20 cellular contexts compared by ENCODE assay signal in genomic region chr20:45940469-45940868, GRCh38. TPM values are rescaled to one million over a fixed set of nuclear protein-coding genes. Genes with fewer than 3 reads are reported as not detected.
DNase-seq lines count a peak whose midpoint lies in the region; ATAC-seq, FAIRE-seq and TF ChIP-seq lines count a peak whose summit lies in the region.
"Had no signal": no experiment of that assay in that cellular context is flagged by ENCODE, and none has a peak within 500 bp of the region (broad histone marks: within the 10 kb centered on the region; RNA-seq: fewer than 3 reads in every experiment).

No MANE protein-coding gene starts in this region.

- TF ChIP-seq EP300 in HepG2 (IDR thresholded peaks at IDR 0.05; ENCODE audit: low read depth in 2 of 2, low read length in 2 of 2) (no peak), HepG2 (CRISPR knock-in tag; IDR thresholded peaks at IDR 0.05; ENCODE audit: borderline replicate concordance) (no peak)

- H3K9ac ChIP-seq in HepG2 (ENCODE audit: insufficient read depth, low read depth, low read length): no peak overlapping the region

- no peak overlapping the region for H3K4me3 ChIP-seq in HepG2 (replicated peaks in 1 of 3; ENCODE audit: insufficient read depth in 1 of 3, low read depth in 2 of 3, low read length in 3 of 3)
- H3K4me3 ChIP-seq in right lobe of liver: no peak overlapping the region
- no peak overlapping the region for H3K4me3 ChIP-seq in gastrocnemius medialis
- H3K4me3 ChIP-seq: A549 had no signal

- H3K4me1 ChIP-seq in HepG2 (ENCODE audit: insufficient read depth, low read length): peaks cover 19% of the 10 kb centered on the region
- H3K4me1 ChIP-seq in right lobe of liver: peaks cover 0 to 10% (median 0%) of the 10 kb centered on the region in 4 donors
- peaks cover 20 to 32% of the 10 kb centered on the region in 2 donors for H3K4me1 ChIP-seq in gastrocnemius medialis

- H3K36me3 ChIP-seq in HepG2 (replicated peaks in 1 of 2; ENCODE audit: control insufficient read depth in 1 of 2, insufficient read depth in 2 of 2, low read length in 2 of 2): peaks cover 67 to 71% of the 10 kb centered on the region in 2 experiments
- peaks cover 4 to 74% (median 20%) of the 10 kb centered on the region in 4 donors for H3K36me3 ChIP-seq in right lobe of liver
- peaks cover 0 to 77% of the 10 kb centered on the region in 2 donors for H3K36me3 ChIP-seq in gastrocnemius medialis

- intact Hi-C loops in HepG2 (cut with micrococcal nuclease; ENCODE audit: unreplicated experiment): no loop called here
- intact Hi-C loops in right lobe of liver (cut with DNase I): loop anchor here in 1 of 2 donors (10.0 kb wide), 1 partner anchor 46 kb away; the partner anchor contains the start of genes CTSA and NEURL2
- intact Hi-C loops in gastrocnemius medialis (cut with DNase I; ENCODE audit: low total_unique reads): no loop called here

- H4K20me1 ChIP-seq in HepG2 (ENCODE audit: insufficient read depth, low read length): no peaks in the 10 kb centered on the region

- H3K27me3 ChIP-seq in HepG2 (ENCODE audit: control insufficient read depth in 1 of 2, insufficient read depth in 2 of 2, low read length in 2 of 2): no peaks in the 10 kb centered on the region; a peak in 1 of 5 replicates
- H3K27me3 ChIP-seq in right lobe of liver: no peaks in the 10 kb centered on the region
- no peaks in the 10 kb centered on the region for H3K27me3 ChIP-seq in gastrocnemius medialis

- DNase-seq in HepG2 (ENCODE audit: low spot score): no peak
- DNase-seq in right lobe of liver: no peak
- no peak for DNase-seq in RWPE1 (ENCODE audit: low spot score)
- DNase-seq in left kidney (ENCODE audit: low read depth, low spot score): peak; percentile 26
- no peak for DNase-seq in gastrocnemius medialis
- no peak for DNase-seq in epidermal melanocyte (ENCODE audit: insufficient read length, low spot score)
- DNase-seq in D341Med (ENCODE audit: low spot score): no peak
- DNase-seq: 8988T; C1 segment of cervical spinal cord; Calu3; CD4-positive, alpha-beta memory T cell; COR-L47; DMS153; DND-41; GOT3 had no signal

- FAIRE-seq in HepG2 (lab: Jason Lieb, UNC): no peak
- FAIRE-seq: A549, G401.6, GM12892, H54 had no signal

- 96% methylated on average over 13 of the region's 13 CpGs for WGBS in HepG2 (ENCODE audit: low lambda C conversion rate)
- WGBS in right lobe of liver (ENCODE audit: insufficient coverage, low coverage, low lambda C conversion rate, missing lambda C conversion rate): 80% methylated on average over 1 of the region's 13 CpGs

- H3K4me2 ChIP-seq in HepG2 (ENCODE audit: low read depth, low read length): no peak overlapping the region
- H3K4me2 ChIP-seq: A549 had no signal

- no TSS peak for BruUV-seq in HepG2 (replicated peaks; lab: Mats Ljungman, UMichigan)

- no peak overlapping the region for H3K27ac ChIP-seq in HepG2 (ENCODE audit: extremely low read length, insufficient read depth, low read length)
- no peak overlapping the region for H3K27ac ChIP-seq in right lobe of liver
- H3K27ac ChIP-seq in RWPE1: 0 out of 2 replicates have a peak overlapping the region, but pooled peaks have one; percentile 1
- no peak overlapping the region for H3K27ac ChIP-seq in gastrocnemius medialis
- H3K27ac ChIP-seq: A549 had no signal

- no peak for TF ChIP-seq RAD21 in HepG2 (CRISPR knock-in tag; IDR thresholded peaks at IDR 0.05)

- H3K79me2 ChIP-seq in HepG2 (ENCODE audit: insufficient read depth, low read length): peaks cover 12% of the 10 kb centered on the region

- no peak overlapping the region for H2AFZ ChIP-seq in HepG2 (ENCODE audit: low read length)

- POLR2A ChIA-PET in HepG2 (lab: Yijun Ruan, JAX) (interaction anchor here (0.7 to 1.4 kb wide), 3 partner anchors 9 to 20 kb away, joined by 3 read pairs; no protein-coding TSS in a partner anchor), RWPE1 (lab: Yijun Ruan, JAX; ENCODE audit: low non-redundant PET) (no interaction called here)

- ATAC-seq in HepG2: no peak
- no peak for ATAC-seq in right lobe of liver
- no peak for ATAC-seq in gastrocnemius medialis
- ATAC-seq: A549, HCT116 had no signal

- CTCF ChIA-PET in HepG2 (lab: Yijun Ruan, JAX; ENCODE audit: low intra/inter-chr PET ratio, low total read pairs): no interaction called here
- CTCF ChIA-PET in RWPE1 (lab: Yijun Ruan, JAX): no interaction called here

- in situ Hi-C loops in HepG2 (cut with HindIII; ENCODE audit: extremely low pct_ligation_motif_present, low pct_unique_long_range_greater_than_20kb): no loop called here
- in situ Hi-C loops in gastrocnemius medialis (cut with MboI; ENCODE audit: low sequenced_read_pairs in 4 of 4): loop anchor here in 1 of 4 donors (10.0 kb wide), 1 partner anchor 116 kb away; the partner anchor contains the start of gene TNNC2

- H3K9me3 ChIP-seq in HepG2 (ENCODE audit: low read length): no peaks in the 10 kb centered on the region
- H3K9me3 ChIP-seq in right lobe of liver: no peaks in the 10 kb centered on the region
- no peaks in the 10 kb centered on the region for H3K9me3 ChIP-seq in gastrocnemius medialis
- H3K9me3 ChIP-seq: A549 had no signal

- TF ChIP-seq CTCF in HepG2 (CRISPR knock-in tag; IDR thresholded peaks at IDR 0.05): no peak
- TF ChIP-seq CTCF in right lobe of liver (IDR thresholded peaks at IDR 0.05): no peak
- TF ChIP-seq CTCF in RWPE1 (conservative IDR thresholded peaks at IDR 0.05; ENCODE audit: low read depth): no peak
- TF ChIP-seq CTCF in gastrocnemius medialis (IDR thresholded peaks at IDR 0.05 in 4 of 5, conservative IDR thresholded peaks at IDR 0.05 in 1 of 5): no peak

- TF ChIP-seq POLR2A in HepG2 (IDR thresholded peaks at IDR 0.05; ENCODE audit: insufficient read depth in 1 of 2, low read depth in 2 of 2, low read length in 2 of 2): no peak
- no peak for TF ChIP-seq POLR2A in right lobe of liver (IDR thresholded peaks at IDR 0.05)
- TF ChIP-seq POLR2A in gastrocnemius medialis (IDR thresholded peaks at IDR 0.05): no peak

RNA-seq across cellular contexts. Expression of gene PCIF1, which starts 6.0 kb away (rescaled TPM):
- 18.5 and 20.9 TPM in 2 replicates for total RNA-seq in HepG2 (2016; rRNA removed; fragmentation: Illumina TruSeq; extraction: Trizol)
- 30.2 and 42.6 TPM in 2 replicates for total RNA-seq in HepG2 (2016; cell fraction: cytosol; rRNA removed; fragmentation: Illumina TruSeq; extraction: Trizol; ENCODE audit: low read depth)
- total RNA-seq in HepG2 (2016; cell fraction: insoluble cytoplasmic fraction; rRNA removed; fragmentation: Illumina TruSeq; extraction: Trizol): 17.6 and 21.4 TPM in 2 replicates
- total RNA-seq in HepG2 (2016; cell fraction: membrane; rRNA removed; fragmentation: Illumina TruSeq; extraction: Trizol): 35.4 and 44.6 TPM in 2 replicates
- total RNA-seq in HepG2 (2016; cell fraction: nucleus; rRNA removed; fragmentation: Illumina TruSeq; extraction: Trizol): 19.3 and 21.9 TPM in 2 replicates
- polyA plus RNA-seq in HepG2 (2011; rRNA removed): 21.6 and 24.4 TPM in 2 replicates
- 19.5 and 26.1 TPM in 2 replicates for polyA plus RNA-seq in HepG2 (2011; cell fraction: cytosol; rRNA removed)
- polyA plus RNA-seq in HepG2 (2011; cell fraction: nucleus; rRNA removed): 38.0 and 44.1 TPM in 2 replicates
- polyA plus RNA-seq in HepG2 (2012): 22.9 and 30.3 TPM in 2 replicates
- polyA plus RNA-seq in HepG2 (2016; cell fraction: cytosol; fragmentation: Illumina TruSeq; extraction: Trizol; ENCODE audit: low read depth): 41.4 and 54.3 TPM in 2 replicates
- 27.4 and 35.6 TPM in 2 replicates for polyA plus RNA-seq in HepG2 (2016; cell fraction: insoluble cytoplasmic fraction; fragmentation: Illumina TruSeq; extraction: Trizol; ENCODE audit: low read depth)
- polyA plus RNA-seq in HepG2 (2016; cell fraction: membrane; fragmentation: Illumina TruSeq; extraction: Trizol; ENCODE audit: low read depth): 51.1 and 55.4 TPM in 2 replicates
- 35.5 and 37.2 TPM in 2 replicates for polyA plus RNA-seq in HepG2 (2016; cell fraction: nucleus; fragmentation: Illumina TruSeq; extraction: Trizol; ENCODE audit: insufficient read depth, low read depth)
- polyA minus RNA-seq in HepG2 (2011; rRNA and poly(A)+ RNA removed; ENCODE audit: low replicate concordance): 40.1 and 74.5 TPM in 2 replicates
- 19.4 and 24.4 TPM in 2 replicates for polyA minus RNA-seq in HepG2 (2011; cell fraction: cytosol; rRNA and poly(A)+ RNA removed)
- 55.2 and 63.6 TPM in 2 replicates for polyA minus RNA-seq in HepG2 (2011; cell fraction: nucleus; rRNA and poly(A)+ RNA removed)
- 10 to 100 TPM in 2 of 6 experiments, 1 to 10 TPM in 4; 7.8 to 12.1 (median 9.5) TPM for total RNA-seq in right lobe of liver
- 10 to 100 TPM; 32.1 to 51.2 (median 37.0) TPM for total RNA-seq in gastrocnemius medialis

RNA-seq across cellular contexts. Expression of gene PLTP, which starts 28.5 kb away (rescaled TPM):
- total RNA-seq in HepG2 (2016; rRNA removed; fragmentation: Illumina TruSeq; extraction: Trizol) (7.0 and 16.9 TPM in 2 replicates), right lobe of liver (10 to 100 TPM in 5 of 6 experiments, 1 to 10 TPM in 1; 9.6 to 70.2 (median 35.6) TPM), gastrocnemius medialis (10 to 100 TPM; 22.2 to 77.3 (median 37.3) TPM)
- 3.6 and 5.4 TPM in 2 replicates for total RNA-seq in HepG2 (2016; cell fraction: cytosol; rRNA removed; fragmentation: Illumina TruSeq; extraction: Trizol; ENCODE audit: low read depth)
- total RNA-seq in HepG2 (2016; cell fraction: insoluble cytoplasmic fraction; rRNA removed; fragmentation: Illumina TruSeq; extraction: Trizol): 5.7 and 18.2 TPM in 2 replicates
- 6.1 and 6.9 TPM in 2 replicates for total RNA-seq in HepG2 (2016; cell fraction: membrane; rRNA removed; fragmentation: Illumina TruSeq; extraction: Trizol)
- total RNA-seq in HepG2 (2016; cell fraction: nucleus; rRNA removed; fragmentation: Illumina TruSeq; extraction: Trizol): 18.3 and 22.2 TPM in 2 replicates
- polyA plus RNA-seq in HepG2 (2011; rRNA removed): 28.6 and 30.7 TPM in 2 replicates
- polyA plus RNA-seq in HepG2 (2011; cell fraction: cytosol; rRNA removed): 26.4 and 36.2 TPM in 2 replicates
- 25.4 and 33.0 TPM in 2 replicates for polyA plus RNA-seq in HepG2 (2011; cell fraction: nucleus; rRNA removed)
- polyA plus RNA-seq in HepG2 (2012): 13.5 and 20.7 TPM in 2 replicates
- polyA plus RNA-seq in HepG2 (2016; cell fraction: cytosol; fragmentation: Illumina TruSeq; extraction: Trizol; ENCODE audit: low read depth): 6.3 and 6.9 TPM in 2 replicates
- 7.2 and 10.5 TPM in 2 replicates for polyA plus RNA-seq in HepG2 (2016; cell fraction: insoluble cytoplasmic fraction; fragmentation: Illumina TruSeq; extraction: Trizol; ENCODE audit: low read depth)
- 7.7 and 8.9 TPM in 2 replicates for polyA plus RNA-seq in HepG2 (2016; cell fraction: membrane; fragmentation: Illumina TruSeq; extraction: Trizol; ENCODE audit: low read depth)
- 31.7 and 37.7 TPM in 2 replicates for polyA plus RNA-seq in HepG2 (2016; cell fraction: nucleus; fragmentation: Illumina TruSeq; extraction: Trizol; ENCODE audit: insufficient read depth, low read depth)
- polyA minus RNA-seq in HepG2 (2011; rRNA and poly(A)+ RNA removed; ENCODE audit: low replicate concordance): 3.3 and 51.4 TPM in 2 replicates
- polyA minus RNA-seq in HepG2 (2011; cell fraction: cytosol; rRNA and poly(A)+ RNA removed): 17.1 and 20.1 TPM in 2 replicates
- polyA minus RNA-seq in HepG2 (2011; cell fraction: nucleus; rRNA and poly(A)+ RNA removed): 8.1 and 10.7 TPM in 2 replicates

RNA-seq across cellular contexts. Expression of gene ZNF335, which starts 31.5 kb away (rescaled TPM):
- 6.0 and 13.7 TPM in 2 replicates for total RNA-seq in HepG2 (2016; rRNA removed; fragmentation: Illumina TruSeq; extraction: Trizol)
- total RNA-seq in HepG2 (2016; cell fraction: cytosol; rRNA removed; fragmentation: Illumina TruSeq; extraction: Trizol; ENCODE audit: low read depth): 4.5 and 4.7 TPM in 2 replicates
- total RNA-seq in HepG2 (2016; cell fraction: insoluble cytoplasmic fraction; rRNA removed; fragmentation: Illumina TruSeq; extraction: Trizol): 5.0 and 12.7 TPM in 2 replicates
- 6.7 and 7.0 TPM in 2 replicates for total RNA-seq in HepG2 (2016; cell fraction: membrane; rRNA removed; fragmentation: Illumina TruSeq; extraction: Trizol)
- total RNA-seq in HepG2 (2016; cell fraction: nucleus; rRNA removed; fragmentation: Illumina TruSeq; extraction: Trizol): 18.8 and 22.0 TPM in 2 replicates
- polyA plus RNA-seq in HepG2 (2011; rRNA removed): 9.7 and 12.3 TPM in 2 replicates
- 3.3 and 4.6 TPM in 2 replicates for polyA plus RNA-seq in HepG2 (2011; cell fraction: cytosol; rRNA removed)
- polyA plus RNA-seq in HepG2 (2011; cell fraction: nucleus; rRNA removed): 62.4 and 81.3 TPM in 2 replicates
- 5.7 and 8.0 TPM in 2 replicates for polyA plus RNA-seq in HepG2 (2012)
- 1.5 TPM in 2 replicates for polyA plus RNA-seq in HepG2 (2016; cell fraction: cytosol; fragmentation: Illumina TruSeq; extraction: Trizol; ENCODE audit: low read depth)
- 5.1 and 7.0 TPM in 2 replicates for polyA plus RNA-seq in HepG2 (2016; cell fraction: insoluble cytoplasmic fraction; fragmentation: Illumina TruSeq; extraction: Trizol; ENCODE audit: low read depth)
- polyA plus RNA-seq in HepG2 (2016; cell fraction: membrane; fragmentation: Illumina TruSeq; extraction: Trizol; ENCODE audit: low read depth): 2.9 and 3.1 TPM in 2 replicates
- polyA plus RNA-seq in HepG2 (2016; cell fraction: nucleus; fragmentation: Illumina TruSeq; extraction: Trizol; ENCODE audit: insufficient read depth, low read depth): 40.5 and 45.7 TPM in 2 replicates
- 32.3 and 35.8 TPM in 2 replicates for polyA minus RNA-seq in HepG2 (2011; rRNA and poly(A)+ RNA removed; ENCODE audit: low replicate concordance)
- polyA minus RNA-seq in HepG2 (2011; cell fraction: cytosol; rRNA and poly(A)+ RNA removed): 3.4 and 4.0 TPM in 2 replicates
- polyA minus RNA-seq in HepG2 (2011; cell fraction: nucleus; rRNA and poly(A)+ RNA removed): 42.4 and 45.0 TPM in 2 replicates
- 1 to 10 TPM; 6.5 to 9.3 (median 7.8) TPM for total RNA-seq in right lobe of liver
- 10 to 100 TPM in 3 of 4 donors, 1 to 10 TPM in 1; 8.3 to 19.1 (median 12.7) TPM for total RNA-seq in gastrocnemius medialis

RNA-seq across cellular contexts. Expression of gene CTSA, which starts 49.3 kb away (rescaled TPM):
- total RNA-seq in HepG2 (2016; rRNA removed; fragmentation: Illumina TruSeq; extraction: Trizol) (63.8 and 202 TPM in 2 replicates), right lobe of liver (100 to 1,000 TPM in 3 of 6 experiments, 10 to 100 TPM in 3; 54.4 to 194 (median 134) TPM), gastrocnemius medialis (10 to 100 TPM; 21.9 to 59.2 (median 46.2) TPM)
- total RNA-seq in HepG2 (2016; cell fraction: cytosol; rRNA removed; fragmentation: Illumina TruSeq; extraction: Trizol; ENCODE audit: low read depth): 83.9 and 87.3 TPM in 2 replicates
- 57.2 and 212 TPM in 2 replicates for total RNA-seq in HepG2 (2016; cell fraction: insoluble cytoplasmic fraction; rRNA removed; fragmentation: Illumina TruSeq; extraction: Trizol)
- 50.4 and 53.1 TPM in 2 replicates for total RNA-seq in HepG2 (2016; cell fraction: membrane; rRNA removed; fragmentation: Illumina TruSeq; extraction: Trizol)
- 213 and 263 TPM in 2 replicates for total RNA-seq in HepG2 (2016; cell fraction: nucleus; rRNA removed; fragmentation: Illumina TruSeq; extraction: Trizol)
- 222 and 231 TPM in 2 replicates for polyA plus RNA-seq in HepG2 (2011; rRNA removed)
- 240 and 265 TPM in 2 replicates for polyA plus RNA-seq in HepG2 (2011; cell fraction: cytosol; rRNA removed)
- 851 and 910 TPM in 2 replicates for polyA plus RNA-seq in HepG2 (2011; cell fraction: nucleus; rRNA removed)
- polyA plus RNA-seq in HepG2 (2012): 102 and 105 TPM in 2 replicates
- 37.4 and 39.2 TPM in 2 replicates for polyA plus RNA-seq in HepG2 (2016; cell fraction: cytosol; fragmentation: Illumina TruSeq; extraction: Trizol; ENCODE audit: low read depth)
- 82.4 and 101 TPM in 2 replicates for polyA plus RNA-seq in HepG2 (2016; cell fraction: insoluble cytoplasmic fraction; fragmentation: Illumina TruSeq; extraction: Trizol; ENCODE audit: low read depth)
- 45.6 and 51.6 TPM in 2 replicates for polyA plus RNA-seq in HepG2 (2016; cell fraction: membrane; fragmentation: Illumina TruSeq; extraction: Trizol; ENCODE audit: low read depth)
- polyA plus RNA-seq in HepG2 (2016; cell fraction: nucleus; fragmentation: Illumina TruSeq; extraction: Trizol; ENCODE audit: insufficient read depth, low read depth): 573 and 587 TPM in 2 replicates
- polyA minus RNA-seq in HepG2 (2011; rRNA and poly(A)+ RNA removed; ENCODE audit: low replicate concordance): 289 and 410 TPM in 2 replicates
- polyA minus RNA-seq in HepG2 (2011; cell fraction: cytosol; rRNA and poly(A)+ RNA removed): 109 and 118 TPM in 2 replicates
- 292 and 323 TPM in 2 replicates for polyA minus RNA-seq in HepG2 (2011; cell fraction: nucleus; rRNA and poly(A)+ RNA removed)

RNA-seq across cellular contexts. Expression of gene NEURL2, which starts 49.5 kb away (rescaled TPM):
- total RNA-seq in HepG2 (2016; rRNA removed; fragmentation: Illumina TruSeq; extraction: Trizol) (4.1 and 9.7 TPM in 2 replicates), right lobe of liver (1 to 10 TPM; 3.6 to 8.8 (median 5.4) TPM), gastrocnemius medialis (10 to 100 TPM in 2 of 4 donors, 1 to 10 TPM in 2; 4.9 to 24.1 (median 10.2) TPM)
- total RNA-seq in HepG2 (2016; cell fraction: cytosol; rRNA removed; fragmentation: Illumina TruSeq; extraction: Trizol; ENCODE audit: low read depth): 6.7 and 8.8 TPM in 2 replicates
- total RNA-seq in HepG2 (2016; cell fraction: insoluble cytoplasmic fraction; rRNA removed; fragmentation: Illumina TruSeq; extraction: Trizol): 6.0 and 9.5 TPM in 2 replicates
- 7.3 and 9.1 TPM in 2 replicates for total RNA-seq in HepG2 (2016; cell fraction: membrane; rRNA removed; fragmentation: Illumina TruSeq; extraction: Trizol)
- 14.4 and 18.5 TPM in 2 replicates for total RNA-seq in HepG2 (2016; cell fraction: nucleus; rRNA removed; fragmentation: Illumina TruSeq; extraction: Trizol)
- 7.2 and 12.2 TPM in 2 replicates for polyA plus RNA-seq in HepG2 (2011; rRNA removed)
- 3.7 and 6.3 TPM in 2 replicates for polyA plus RNA-seq in HepG2 (2011; cell fraction: cytosol; rRNA removed)
- 57.9 and 58.9 TPM in 2 replicates for polyA plus RNA-seq in HepG2 (2011; cell fraction: nucleus; rRNA removed)
- 4.2 and 4.6 TPM in 2 replicates for polyA plus RNA-seq in HepG2 (2012)
- 4.1 and 4.3 TPM in 2 replicates for polyA plus RNA-seq in HepG2 (2016; cell fraction: cytosol; fragmentation: Illumina TruSeq; extraction: Trizol; ENCODE audit: low read depth)
- polyA plus RNA-seq in HepG2 (2016; cell fraction: insoluble cytoplasmic fraction; fragmentation: Illumina TruSeq; extraction: Trizol; ENCODE audit: low read depth): 4.2 and 4.9 TPM in 2 replicates
- polyA plus RNA-seq in HepG2 (2016; cell fraction: membrane; fragmentation: Illumina TruSeq; extraction: Trizol; ENCODE audit: low read depth): 3.9 and 4.0 TPM in 2 replicates
- polyA plus RNA-seq in HepG2 (2016; cell fraction: nucleus; fragmentation: Illumina TruSeq; extraction: Trizol; ENCODE audit: insufficient read depth, low read depth): 18.5 and 19.4 TPM in 2 replicates
- polyA minus RNA-seq in HepG2 (2011; rRNA and poly(A)+ RNA removed; ENCODE audit: low replicate concordance): 1.3 and 16.0 TPM in 2 replicates
- polyA minus RNA-seq in HepG2 (2011; cell fraction: cytosol; rRNA and poly(A)+ RNA removed): 1.9 and 2.1 TPM in 2 replicates
- 24.2 and 27.4 TPM in 2 replicates for polyA minus RNA-seq in HepG2 (2011; cell fraction: nucleus; rRNA and poly(A)+ RNA removed)
